Comparison of ENCODE assay signal across 1 cellular context in genomic region chr4:183443609-183444148, GRCh38.
A peak's percentile ranks its signal among the peaks of the same experiment; 100 is the strongest.
TF ChIP-seq lines count a peak whose summit lies in the region.

No MANE protein-coding gene starts in this region.

TF ChIP-seq in K562, 482 proteins besides CTCF, POLR2A, EP300 and RAD21 (continued from another document and continues in another):
- TF ChIP-seq ZNF561 (CRISPR knock-in tag; conservative IDR thresholded peaks at IDR 0.05), result no peak
- TF ChIP-seq, protein P1, sequence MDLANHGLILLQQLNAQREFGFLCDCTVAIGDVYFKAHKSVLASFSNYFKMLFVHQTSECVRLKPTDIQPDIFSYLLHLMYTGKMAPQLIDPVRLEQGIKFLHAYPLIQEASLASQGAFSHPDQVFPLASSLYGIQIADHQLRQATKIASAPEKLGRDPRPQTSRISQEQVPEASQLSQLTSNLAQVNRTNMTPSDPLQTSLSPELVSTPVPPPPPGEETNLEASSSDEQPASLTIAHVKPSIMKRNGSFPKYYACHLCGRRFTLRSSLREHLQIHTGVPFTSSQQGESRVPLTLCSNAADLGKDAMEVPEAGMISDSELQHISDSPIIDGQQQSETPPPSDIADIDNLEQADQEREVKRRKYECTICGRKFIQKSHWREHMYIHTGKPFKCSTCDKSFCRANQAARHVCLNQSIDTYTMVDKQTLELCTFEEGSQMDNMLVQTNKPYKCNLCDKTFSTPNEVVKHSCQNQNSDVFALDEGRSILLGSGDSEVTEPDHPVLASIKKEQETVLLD (IDR thresholded peaks at IDR 0.05), result no peak
- TF ChIP-seq NR2F6 (CRISPR knock-in tag; IDR thresholded peaks at IDR 0.05), result 0 out of 2 replicates have a peak, but pooled peaks have one; percentile 7
- TF ChIP-seq, protein P2, sequence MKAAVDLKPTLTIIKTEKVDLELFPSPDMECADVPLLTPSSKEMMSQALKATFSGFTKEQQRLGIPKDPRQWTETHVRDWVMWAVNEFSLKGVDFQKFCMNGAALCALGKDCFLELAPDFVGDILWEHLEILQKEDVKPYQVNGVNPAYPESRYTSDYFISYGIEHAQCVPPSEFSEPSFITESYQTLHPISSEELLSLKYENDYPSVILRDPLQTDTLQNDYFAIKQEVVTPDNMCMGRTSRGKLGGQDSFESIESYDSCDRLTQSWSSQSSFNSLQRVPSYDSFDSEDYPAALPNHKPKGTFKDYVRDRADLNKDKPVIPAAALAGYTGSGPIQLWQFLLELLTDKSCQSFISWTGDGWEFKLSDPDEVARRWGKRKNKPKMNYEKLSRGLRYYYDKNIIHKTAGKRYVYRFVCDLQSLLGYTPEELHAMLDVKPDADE (conservative IDR thresholded peaks at IDR 0.05; ENCODE audit: control insufficient read depth, low read depth, low read length), result no peak
- TF ChIP-seq ZNF830 (CRISPR knock-in tag; IDR thresholded peaks at IDR 0.05), result no peak
- TF ChIP-seq, protein P3, sequence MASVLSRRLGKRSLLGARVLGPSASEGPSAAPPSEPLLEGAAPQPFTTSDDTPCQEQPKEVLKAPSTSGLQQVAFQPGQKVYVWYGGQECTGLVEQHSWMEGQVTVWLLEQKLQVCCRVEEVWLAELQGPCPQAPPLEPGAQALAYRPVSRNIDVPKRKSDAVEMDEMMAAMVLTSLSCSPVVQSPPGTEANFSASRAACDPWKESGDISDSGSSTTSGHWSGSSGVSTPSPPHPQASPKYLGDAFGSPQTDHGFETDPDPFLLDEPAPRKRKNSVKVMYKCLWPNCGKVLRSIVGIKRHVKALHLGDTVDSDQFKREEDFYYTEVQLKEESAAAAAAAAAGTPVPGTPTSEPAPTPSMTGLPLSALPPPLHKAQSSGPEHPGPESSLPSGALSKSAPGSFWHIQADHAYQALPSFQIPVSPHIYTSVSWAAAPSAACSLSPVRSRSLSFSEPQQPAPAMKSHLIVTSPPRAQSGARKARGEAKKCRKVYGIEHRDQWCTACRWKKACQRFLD (CRISPR knock-in tag; IDR thresholded peaks at IDR 0.05), result peak; percentile 0
- no peak for TF ChIP-seq ZNF143 (CRISPR knock-in tag; IDR thresholded peaks at IDR 0.05)
- TF ChIP-seq E2F1 (CRISPR knock-in tag; IDR thresholded peaks at IDR 0.05), result no peak
- TF ChIP-seq TCFL5 (CRISPR knock-in tag; conservative IDR thresholded peaks at IDR 0.05), result no peak
- no peak for TF ChIP-seq SAFB2 (IDR thresholded peaks at IDR 0.05; ENCODE audit: borderline replicate concordance, low read depth, low read length, severe bottlenecking)
- TF ChIP-seq STAT5B (CRISPR knock-in tag; IDR thresholded peaks at IDR 0.05), result no peak
- no peak for TF ChIP-seq TRIM24 (IDR thresholded peaks at IDR 0.05)
- TF ChIP-seq, protein P4, sequence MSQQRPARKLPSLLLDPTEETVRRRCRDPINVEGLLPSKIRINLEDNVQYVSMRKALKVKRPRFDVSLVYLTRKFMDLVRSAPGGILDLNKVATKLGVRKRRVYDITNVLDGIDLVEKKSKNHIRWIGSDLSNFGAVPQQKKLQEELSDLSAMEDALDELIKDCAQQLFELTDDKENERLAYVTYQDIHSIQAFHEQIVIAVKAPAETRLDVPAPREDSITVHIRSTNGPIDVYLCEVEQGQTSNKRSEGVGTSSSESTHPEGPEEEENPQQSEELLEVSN (IDR thresholded peaks at IDR 0.05; ENCODE audit: borderline replicate concordance in 1 of 2, extremely low read depth in 1 of 2, insufficient read depth in 1 of 2, insufficient read length in 1 of 2, low read depth in 1 of 2, low read length in 1 of 2, poor library complexity in 1 of 2, severe bottlenecking in 1 of 2), result peak; percentile 65 to 85
- TF ChIP-seq BRCA1 (IDR thresholded peaks at IDR 0.05), result no peak
- no peak for TF ChIP-seq BRCA1 (CRISPR knock-in tag; IDR thresholded peaks at IDR 0.05)
- TF ChIP-seq, protein P5, sequence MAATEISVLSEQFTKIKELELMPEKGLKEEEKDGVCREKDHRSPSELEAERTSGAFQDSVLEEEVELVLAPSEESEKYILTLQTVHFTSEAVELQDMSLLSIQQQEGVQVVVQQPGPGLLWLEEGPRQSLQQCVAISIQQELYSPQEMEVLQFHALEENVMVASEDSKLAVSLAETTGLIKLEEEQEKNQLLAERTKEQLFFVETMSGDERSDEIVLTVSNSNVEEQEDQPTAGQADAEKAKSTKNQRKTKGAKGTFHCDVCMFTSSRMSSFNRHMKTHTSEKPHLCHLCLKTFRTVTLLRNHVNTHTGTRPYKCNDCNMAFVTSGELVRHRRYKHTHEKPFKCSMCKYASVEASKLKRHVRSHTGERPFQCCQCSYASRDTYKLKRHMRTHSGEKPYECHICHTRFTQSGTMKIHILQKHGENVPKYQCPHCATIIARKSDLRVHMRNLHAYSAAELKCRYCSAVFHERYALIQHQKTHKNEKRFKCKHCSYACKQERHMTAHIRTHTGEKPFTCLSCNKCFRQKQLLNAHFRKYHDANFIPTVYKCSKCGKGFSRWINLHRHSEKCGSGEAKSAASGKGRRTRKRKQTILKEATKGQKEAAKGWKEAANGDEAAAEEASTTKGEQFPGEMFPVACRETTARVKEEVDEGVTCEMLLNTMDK (IDR thresholded peaks at IDR 0.05; ENCODE audit: borderline replicate concordance, insufficient read depth, low read depth, low read length, poor library complexity, severe bottlenecking), result no peak
- no peak for TF ChIP-seq ZSCAN29 (IDR thresholded peaks at IDR 0.05)
- no peak for TF ChIP-seq MCM5 (IDR thresholded peaks at IDR 0.05; ENCODE audit: low read depth)
- TF ChIP-seq SMARCE1 (IDR thresholded peaks at IDR 0.05), result no peak; the same call in 1 of the 2 replicates
- no peak for TF ChIP-seq MYBL2 (IDR thresholded peaks at IDR 0.05; ENCODE audit: low read depth)
- no peak for TF ChIP-seq MYBL2 (CRISPR knock-in tag; IDR thresholded peaks at IDR 0.05; ENCODE audit: borderline replicate concordance)
- TF ChIP-seq TSHZ1 (CRISPR knock-in tag; IDR thresholded peaks at IDR 0.05), result no peak
- 0 out of 2 replicates have a peak, but pooled peaks have one; percentile 12 for TF ChIP-seq DPF2 (IDR thresholded peaks at IDR 0.05)
- TF ChIP-seq NEUROD1 (IDR thresholded peaks at IDR 0.05; ENCODE audit: borderline replicate concordance, low read depth, low read length, partially characterized antibody), result no peak
- no peak for TF ChIP-seq TFAP4 (CRISPR knock-in tag; IDR thresholded peaks at IDR 0.05; ENCODE audit: borderline replicate concordance)
- no peak for TF ChIP-seq ZNF239 (CRISPR knock-in tag; IDR thresholded peaks at IDR 0.05)
- no peak for TF ChIP-seq SIN3B (IDR thresholded peaks at IDR 0.05; ENCODE audit: low read depth)
- TF ChIP-seq GATAD2B (IDR thresholded peaks at IDR 0.05; ENCODE audit: borderline replicate concordance), result peak; percentile 32; the same call in 1 of the 2 replicates
- TF ChIP-seq ZFPM2 (CRISPR knock-in tag; IDR thresholded peaks at IDR 0.05), result no peak
- TF ChIP-seq RCOR1 (IDR thresholded peaks at IDR 0.05; ENCODE audit: borderline replicate concordance in 1 of 2, low read depth in 2 of 2, low read length in 2 of 2), result no peak
- TF ChIP-seq HNRNPH1 (optimal IDR thresholded peaks at IDR 0.05; ENCODE audit: low read depth, low read length), result no peak
- TF ChIP-seq NFIC (IDR thresholded peaks at IDR 0.05), result no peak
- TF ChIP-seq HLTF (IDR thresholded peaks at IDR 0.05), result no peak
- TF ChIP-seq KLF6 (CRISPR knock-in tag; IDR thresholded peaks at IDR 0.05; ENCODE audit: borderline replicate concordance), result no peak
- no peak for TF ChIP-seq NCOR1 (IDR thresholded peaks at IDR 0.05)
- no peak for TF ChIP-seq BRD9 (IDR thresholded peaks at IDR 0.05; ENCODE audit: low read depth, partially characterized antibody)
- TF ChIP-seq, protein P6, sequence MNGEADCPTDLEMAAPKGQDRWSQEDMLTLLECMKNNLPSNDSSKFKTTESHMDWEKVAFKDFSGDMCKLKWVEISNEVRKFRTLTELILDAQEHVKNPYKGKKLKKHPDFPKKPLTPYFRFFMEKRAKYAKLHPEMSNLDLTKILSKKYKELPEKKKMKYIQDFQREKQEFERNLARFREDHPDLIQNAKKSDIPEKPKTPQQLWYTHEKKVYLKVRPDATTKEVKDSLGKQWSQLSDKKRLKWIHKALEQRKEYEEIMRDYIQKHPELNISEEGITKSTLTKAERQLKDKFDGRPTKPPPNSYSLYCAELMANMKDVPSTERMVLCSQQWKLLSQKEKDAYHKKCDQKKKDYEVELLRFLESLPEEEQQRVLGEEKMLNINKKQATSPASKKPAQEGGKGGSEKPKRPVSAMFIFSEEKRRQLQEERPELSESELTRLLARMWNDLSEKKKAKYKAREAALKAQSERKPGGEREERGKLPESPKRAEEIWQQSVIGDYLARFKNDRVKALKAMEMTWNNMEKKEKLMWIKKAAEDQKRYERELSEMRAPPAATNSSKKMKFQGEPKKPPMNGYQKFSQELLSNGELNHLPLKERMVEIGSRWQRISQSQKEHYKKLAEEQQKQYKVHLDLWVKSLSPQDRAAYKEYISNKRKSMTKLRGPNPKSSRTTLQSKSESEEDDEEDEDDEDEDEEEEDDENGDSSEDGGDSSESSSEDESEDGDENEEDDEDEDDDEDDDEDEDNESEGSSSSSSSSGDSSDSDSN (IDR thresholded peaks at IDR 0.05; ENCODE audit: borderline replicate concordance in 1 of 2, low read depth in 2 of 2, low read length in 2 of 2), result no peak
- TF ChIP-seq, protein P7, sequence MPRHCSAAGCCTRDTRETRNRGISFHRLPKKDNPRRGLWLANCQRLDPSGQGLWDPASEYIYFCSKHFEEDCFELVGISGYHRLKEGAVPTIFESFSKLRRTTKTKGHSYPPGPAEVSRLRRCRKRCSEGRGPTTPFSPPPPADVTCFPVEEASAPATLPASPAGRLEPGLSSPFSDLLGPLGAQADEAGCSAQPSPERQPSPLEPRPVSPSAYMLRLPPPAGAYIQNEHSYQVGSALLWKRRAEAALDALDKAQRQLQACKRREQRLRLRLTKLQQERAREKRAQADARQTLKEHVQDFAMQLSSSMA (CRISPR knock-in tag; IDR thresholded peaks at IDR 0.05), result no peak
- no peak for TF ChIP-seq SP2 (IDR thresholded peaks at IDR 0.05; ENCODE audit: extremely low read depth, low read depth, low read length, poor library complexity, severe bottlenecking)
- TF ChIP-seq ZNF133 (CRISPR knock-in tag; IDR thresholded peaks at IDR 0.05), result no peak
- no peak for TF ChIP-seq HNRNPL (IDR thresholded peaks at IDR 0.05; ENCODE audit: low read depth, low read length)
- no peak for TF ChIP-seq ZNF398 (CRISPR knock-in tag; IDR thresholded peaks at IDR 0.05)
- TF ChIP-seq STAT5A (IDR thresholded peaks at IDR 0.05; ENCODE audit: borderline replicate concordance, low read length), result no peak
- TF ChIP-seq SMARCB1 (IDR thresholded peaks at IDR 0.05; ENCODE audit: insufficient read length, low read depth), result no peak
- no peak for TF ChIP-seq SMARCC2 (IDR thresholded peaks at IDR 0.05; ENCODE audit: low read depth)
- TF ChIP-seq HNRNPLL (IDR thresholded peaks at IDR 0.05; ENCODE audit: low read depth, low read length, poor library complexity, severe bottlenecking), result no peak
- TF ChIP-seq RBFOX2 (IDR thresholded peaks at IDR 0.05; ENCODE audit: low read depth, low read length), result no peak
- no peak for TF ChIP-seq GTF2E2 (tag; IDR thresholded peaks at IDR 0.05)
